Comparison of ENCODE assay signal across 7 cellular contexts in the genomic region with DNA sequence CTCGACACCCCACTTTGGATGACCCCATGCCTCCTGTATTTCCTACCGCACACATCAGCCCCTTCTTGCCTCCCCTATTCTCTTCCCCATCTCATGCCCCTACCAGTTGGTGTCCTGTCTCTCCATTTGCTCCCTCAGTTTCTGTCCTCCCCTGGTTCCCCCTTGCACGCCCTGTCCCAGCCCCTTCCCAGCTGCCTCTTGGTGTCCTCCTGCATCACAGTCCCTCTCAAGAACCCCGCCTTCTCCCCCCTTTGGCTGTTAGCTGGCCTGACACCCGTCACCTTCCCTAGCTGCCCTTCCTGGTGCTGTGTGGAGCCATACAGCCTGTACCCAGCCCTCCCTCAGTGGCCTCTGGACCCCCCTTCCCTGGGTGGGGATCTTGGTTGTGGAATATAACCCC. TPM values are rescaled to one million over a fixed set of nuclear protein-coding genes. Genes with fewer than 3 reads are reported as not detected.
DNase-seq lines count a peak whose midpoint lies in the region; ATAC-seq and TF ChIP-seq lines count a peak whose summit lies in the region.

No MANE protein-coding gene starts in this region.

- H3K27me3 Mint-ChIP-seq in activated CD8-positive, alpha-beta T cell treated with anti-CD3 and anti-CD28 coated beads, Interleukin-2, amount 10 ng/mL, durations not matched to agents 7 days and 5 days (ENCODE audit: low read depth) = peaks cover 56% of the 10 kb centered on the region

- no peak for ATAC-seq in activated CD8-positive, alpha-beta T cell treated with anti-CD3 and anti-CD28 coated beads, Interleukin-2, amount 10 ng/mL, durations not matched to agents 7 days and 5 days

- H3K27ac ChIP-seq in iPS DF 6.9 (ENCODE audit: low read length) (no peak overlapping the region), thyroid gland (peak overlapping the region in 1 of 3 donors; percentile 7)

- H3K36me3 Mint-ChIP-seq in activated CD8-positive, alpha-beta T cell treated with anti-CD3 and anti-CD28 coated beads, Interleukin-2, amount 10 ng/mL, durations not matched to agents 7 days and 5 days (ENCODE audit: low read depth) = no peaks in the 10 kb centered on the region

- H3K9ac ChIP-seq in skeletal muscle satellite cell (ENCODE audit: low read depth, low read length) = peak overlapping the region; percentile 31

- H3K27ac Mint-ChIP-seq in activated CD8-positive, alpha-beta T cell treated with anti-CD3 and anti-CD28 coated beads, Interleukin-2, amount 10 ng/mL, durations not matched to agents 7 days and 5 days = no peak overlapping the region

- peaks cover 4% of the 10 kb centered on the region; the same call in 1 of the 2 replicates for H3K4me1 ChIP-seq in iPS DF 6.9 (ENCODE audit: control insufficient read depth, insufficient read depth, low read length)
- H3K4me1 ChIP-seq in skeletal muscle satellite cell (ENCODE audit: control insufficient read depth, insufficient read depth, low read length) = peaks cover 17% of the 10 kb centered on the region
- H3K4me1 ChIP-seq in thyroid gland = peaks cover 0 to 2% of the 10 kb centered on the region in 2 donors

- H3K4me2 ChIP-seq in skeletal muscle satellite cell (ENCODE audit: low read length) = peak overlapping the region; percentile 78

- H3K36me3 ChIP-seq in H7 (replicated peaks; ENCODE audit: control insufficient read depth, insufficient read depth, low read length) = no peaks in the 10 kb centered on the region
- no peaks in the 10 kb centered on the region for H3K36me3 ChIP-seq in iPS DF 6.9 (ENCODE audit: control insufficient read depth, insufficient read depth, low read length)
- no peaks in the 10 kb centered on the region for H3K36me3 ChIP-seq in skeletal muscle satellite cell (ENCODE audit: insufficient read depth, low read length)
- H3K36me3 ChIP-seq in thyroid gland = no peaks in the 10 kb centered on the region

- intact Hi-C loops in posterior vena cava (cut with DNase I) = loop anchor here in 1 of 2 donors (5.0 kb wide), 1 partner anchor 58 kb away; no protein-coding TSS in a partner anchor
- intact Hi-C loops in thyroid gland (cut with DNase I) = no loop called here

- H3K4me1 Mint-ChIP-seq in activated CD8-positive, alpha-beta T cell treated with anti-CD3 and anti-CD28 coated beads, Interleukin-2, amount 10 ng/mL, durations not matched to agents 7 days and 5 days (ENCODE audit: low read depth) = peaks cover 5% of the 10 kb centered on the region

- H3K4me3 Mint-ChIP-seq in activated CD8-positive, alpha-beta T cell treated with anti-CD3 and anti-CD28 coated beads, Interleukin-2, amount 10 ng/mL, durations not matched to agents 7 days and 5 days = peak overlapping the region; percentile 20

- H3K27me3 ChIP-seq in H7 (ENCODE audit: control insufficient read depth, insufficient read depth, low read length) = peaks cover 5% of the 10 kb centered on the region; the same call in 1 of the 2 replicates
- H3K27me3 ChIP-seq in iPS DF 6.9 (ENCODE audit: control insufficient read depth, insufficient read depth, low read length) = no peaks in the 10 kb centered on the region
- peaks cover 32% of the 10 kb centered on the region for H3K27me3 ChIP-seq in skeletal muscle satellite cell (ENCODE audit: control insufficient read depth, insufficient read depth, low read length)
- H3K27me3 ChIP-seq in thyroid gland = no peaks in the 10 kb centered on the region

- DNase-seq in H7 (no peak), iPS DF 6.9 (ENCODE audit: low read depth, low spot score) (no peak), NCI-H526 treated with DMSO at 0.1 percent for 48 hours (lab: John Stamatoyannopoulos, UW) (no peak), posterior vena cava (ENCODE audit: low spot score) (no peak), thyroid gland (no peak)
- DNase-seq in activated CD8-positive, alpha-beta T cell treated with anti-CD3 and anti-CD28 coated beads, Interleukin-2, amount 10 ng/mL, durations not matched to agents 7 days and 5 days = no peak

- H3K9me3 ChIP-seq in iPS DF 6.9 (ENCODE audit: control insufficient read depth, insufficient read depth, low read length) (no peaks in the 10 kb centered on the region), skeletal muscle satellite cell (replicated peaks; ENCODE audit: low read length) (no peaks in the 10 kb centered on the region), thyroid gland (no peaks in the 10 kb centered on the region)

- CTCF ChIA-PET in activated CD8-positive, alpha-beta T cell treated with anti-CD3 and anti-CD28 coated beads, Interleukin-2, amount 10 ng/mL, durations not matched to agents 7 days and 5 days (lab: Charles Lee) = interaction anchor here (0.9 to 4.9 kb wide), 3 partner anchors 22 to 264 kb away, joined by 3 to 24 read pairs (median 3); no protein-coding TSS in a partner anchor

- no CpG with 5 or more reads among the region's 5 CpGs for WGBS in iPS DF 6.9 (ENCODE audit: insufficient coverage, insufficient read length)
- 31 to 37% methylated on average over 5 of the region's 5 CpGs for WGBS in thyroid gland, 2 donors

- no peak for TF ChIP-seq POLR2A in thyroid gland (IDR thresholded peaks at IDR 0.05)

- POLR2A ChIA-PET in activated CD8-positive, alpha-beta T cell treated with anti-CD3 and anti-CD28 coated beads, Interleukin-2, amount 10 ng/mL, durations not matched to agents 7 days and 5 days (lab: Charles Lee) = no interaction called here

- H3K9me3 Mint-ChIP-seq in activated CD8-positive, alpha-beta T cell treated with anti-CD3 and anti-CD28 coated beads, Interleukin-2, amount 10 ng/mL, durations not matched to agents 7 days and 5 days (ENCODE audit: insufficient read depth) = no peaks in the 10 kb centered on the region

- TF ChIP-seq CTCF in thyroid gland (IDR thresholded peaks at IDR 0.05) = no peak

- peak overlapping the region; percentile 85 for H3K4me3 ChIP-seq in H7 (ENCODE audit: insufficient read depth, low read depth, low read length)
- H3K4me3 ChIP-seq in iPS DF 6.9 (ENCODE audit: low read length) = peak overlapping the region; percentile 65; the same call in 1 of the 2 replicates
- H3K4me3 ChIP-seq in skeletal muscle satellite cell (ENCODE audit: low read length) = peak overlapping the region; percentile 66
- peak overlapping the region in 1 of 3 donors; percentile 28 for H3K4me3 ChIP-seq in thyroid gland (replicated peaks in 1 of 3)

RNA-seq across cellular contexts. Expression of a gene that starts 41.5 kb away (rescaled TPM):
- total RNA-seq in H7 (2014; rRNA removed; shearing (Covaris generic)) = 22.4 and 23.6 TPM in 2 replicates
- total RNA-seq in activated CD8-positive, alpha-beta T cell treated with anti-CD3 and anti-CD28 coated beads, Interleukin-2, amount 10 ng/mL, durations not matched to agents 7 days and 5 days = under 1 TPM in 1 of 2 experiments, not detected in 1; 0.32 TPM
- total RNA-seq in skeletal muscle satellite cell (2012; rRNA removed) = 12.7 and 20.8 TPM in 2 replicates
- 10 to 100 TPM; 57.1 to 76.8 TPM for total RNA-seq in posterior vena cava
- 1 to 10 TPM; 3.6 to 9.4 (median 3.9) TPM for total RNA-seq in thyroid gland
